ENCODE assay signal across 8 cellular contexts in the genomic region with DNA sequence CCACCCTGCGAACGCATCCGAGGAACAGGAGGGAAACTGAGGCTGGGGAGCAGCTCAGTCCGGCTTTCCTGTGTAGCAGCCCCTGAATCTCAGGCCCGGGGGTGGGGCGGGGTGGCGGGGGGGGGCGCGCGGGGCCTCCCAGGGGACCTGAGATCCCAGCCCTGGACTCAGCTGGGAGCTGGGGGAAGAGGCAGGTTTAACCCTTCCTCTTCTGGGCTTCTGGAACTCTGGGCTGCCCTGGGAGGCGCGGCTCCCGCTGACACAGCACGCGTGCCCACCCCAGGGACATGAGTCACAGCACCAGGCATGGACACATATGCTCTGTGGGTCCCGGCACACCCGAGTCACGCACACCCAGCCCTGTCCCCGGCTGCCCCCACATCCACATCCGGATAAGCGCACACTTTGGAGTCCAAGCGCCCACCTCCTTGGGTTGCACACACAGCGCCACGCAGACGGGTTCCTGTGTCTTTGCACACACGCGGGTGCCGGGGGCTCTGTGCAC. TPM values are rescaled to one million over a fixed set of nuclear protein-coding genes. Genes with fewer than 3 reads are reported as not detected.
DNase-seq lines count a peak whose midpoint lies in the region; ATAC-seq, FAIRE-seq and TF ChIP-seq lines count a peak whose summit lies in the region.

No MANE protein-coding gene starts in this region.

- peak; percentile 0; the same call in 2 of the 3 replicates for ATAC-seq in GM12878
- ATAC-seq in stimulated activated effector memory CD8-positive, alpha-beta T cell treated with anti-CD3 and anti-CD28 coated beads, Interleukin-12 subunit alpha, Interleukin-12 subunit beta, amount 100 ng/mL, for 72 hours = peak; percentile 48
- ATAC-seq in HG03039 (IDR thresholded peaks at IDR 0.05; ENCODE audit: unreplicated experiment) = no peak

- H3K27me3 ChIP-seq in OCI-LY3 (ENCODE audit: low read depth, low read length) = peaks cover 15% of the 10 kb centered on the region
- no peaks in the 10 kb centered on the region for H3K27me3 ChIP-seq in GM12878 (replicated peaks in 1 of 2; ENCODE audit: control insufficient read depth in 2 of 2, insufficient read depth in 2 of 2, low read length in 1 of 2)

- CTCF ChIA-PET in GM12878 (lab: Yijun Ruan, JAX) = interaction anchor here (1.1 to 7.2 kb wide), 5 partner anchors 12 to 98 kb away, joined by 4 to 363 read pairs (median 9); partner anchors contain the start of gene ATP5F1D

- in situ Hi-C loops in GM12878 (cut with MboI) = loop anchor here (10.0 kb wide), 1 partner anchor 819 kb away; no protein-coding TSS in a partner anchor

- H3K4me3 ChIP-seq in OCI-LY3 (ENCODE audit: low read length) (peak overlapping the region; percentile 78), GM12878 (peak overlapping the region; percentile 53; the same call in 1 of the 2 replicates), iPS-18c (ENCODE audit: insufficient read depth, low read depth, low read length) (peak overlapping the region; percentile 51)

- H3K4me1 Mint-ChIP-seq in stimulated activated effector memory CD8-positive, alpha-beta T cell treated with anti-CD3 and anti-CD28 coated beads, Interleukin-12 subunit alpha, Interleukin-12 subunit beta, amount 100 ng/mL, for 72 hours = peaks cover 71% of the 10 kb centered on the region

- BruUV-seq in GM12878 (replicated peaks; lab: Mats Ljungman, UMichigan) = no TSS peak

- SMC1A ChIA-PET in GM12878 (lab: Charles Lee; ENCODE audit: uncharacterized antibody, unreplicated experiment) = interaction anchor here (1.5 to 7.3 kb wide), 2 partner anchors 12 to 22 kb away, joined by 14 to 172 read pairs; partner anchors contain the start of gene ATP5F1D

- H3K4me2 ChIP-seq in OCI-LY3 (ENCODE audit: low read length) = peak overlapping the region; percentile 97
- peak overlapping the region; percentile 92 for H3K4me2 ChIP-seq in GM12878 (ENCODE audit: control insufficient read depth, insufficient read depth)

- peak overlapping the region; percentile 57; the same call in 1 of the 2 replicates for H3K9ac ChIP-seq in OCI-LY3 (ENCODE audit: low read length)
- no peak overlapping the region for H3K9ac ChIP-seq in GM12878 (ENCODE audit: control insufficient read depth, insufficient read depth, low read length)

- H3K36me3 ChIP-seq in OCI-LY3 (replicated peaks; ENCODE audit: low read depth, low read length) = peaks cover 10% of the 10 kb centered on the region
- H3K36me3 ChIP-seq in GM12878 (ENCODE audit: control insufficient read depth in 2 of 2, insufficient read depth in 2 of 2, low read length in 1 of 2) = peaks cover 0 to 2% of the 10 kb centered on the region in 2 experiments; a peak in 1 of 4 replicates

- H3K36me3 Mint-ChIP-seq in stimulated activated effector memory CD8-positive, alpha-beta T cell treated with anti-CD3 and anti-CD28 coated beads, Interleukin-12 subunit alpha, Interleukin-12 subunit beta, amount 100 ng/mL, for 72 hours = peaks cover 60% of the 10 kb centered on the region

- peak overlapping the region; percentile 61 for H3K27ac Mint-ChIP-seq in stimulated activated effector memory CD8-positive, alpha-beta T cell treated with anti-CD3 and anti-CD28 coated beads, Interleukin-12 subunit alpha, Interleukin-12 subunit beta, amount 100 ng/mL, for 72 hours

- no peak for TF ChIP-seq RAD21 in GM12878 (IDR thresholded peaks at IDR 0.05; ENCODE audit: insufficient read depth, low read depth, low read length)

- WGBS in GM12878 (ENCODE audit: insufficient coverage, insufficient replicate concordance, low lambda C conversion rate, missing lambda C conversion rate) = 5% methylated on average over 20 of the region's 28 CpGs

- RAD21 ChIA-PET in GM12878 (lab: Charles Lee; ENCODE audit: unreplicated experiment) = interaction anchor here (1.2 to 5.1 kb wide), 6 partner anchors 10 to 199 kb away, joined by 3 to 336 read pairs (median 12); partner anchors contain the start of genes ARHGAP45, ATP5F1D and FAM174C

- H4K20me1 ChIP-seq in OCI-LY3 (ENCODE audit: insufficient read depth, low read length) (peaks cover 11% of the 10 kb centered on the region), GM12878 (ENCODE audit: control insufficient read depth, insufficient read depth) (no peaks in the 10 kb centered on the region; the same call in 1 of the 2 replicates)

- intact Hi-C loops in GM12878 (cut with micrococcal nuclease; ENCODE audit: unreplicated experiment) = loop anchor here (1.0 kb wide), 2 partner anchors 16 to 21 kb away; no protein-coding TSS in a partner anchor

- H2AFZ ChIP-seq in OCI-LY3 (ENCODE audit: low read depth, low read length) = no peak overlapping the region
- no peak overlapping the region; the same call in 1 of the 2 replicates for H2AFZ ChIP-seq in GM12878 (ENCODE audit: control insufficient read depth, low read depth, low read length)

- H3K27ac ChIP-seq in OCI-LY3 (ENCODE audit: low read length) = no peak overlapping the region
- peak overlapping the region; percentile 38 for H3K27ac ChIP-seq in GM12878 (ENCODE audit: control insufficient read depth, insufficient read depth)

- no peak; the same call in 1 of the 2 replicates for TF ChIP-seq POLR2A in GM12878 (IDR thresholded peaks at IDR 0.05; ENCODE audit: low read depth, low read length)

- TF ChIP-seq EP300 in GM12878 (IDR thresholded peaks at IDR 0.05; ENCODE audit: borderline replicate concordance in 1 of 2, control insufficient read depth in 1 of 2, low read depth in 2 of 2, low read length in 2 of 2) = no peak

- H3K79me2 ChIP-seq in OCI-LY3 (ENCODE audit: low read length) (peaks cover 15% of the 10 kb centered on the region), GM12878 (ENCODE audit: control insufficient read depth, insufficient read depth, low read length) (peaks cover 32% of the 10 kb centered on the region)

- DNase-seq in GM04503 (ENCODE audit: low read depth) = peak; percentile 64
- no peak for DNase-seq in GM12878 (ENCODE audit: low read depth, low spot score)
- peak in 1 of 2 donors; percentile 46 for DNase-seq in stimulated activated effector memory CD8-positive, alpha-beta T cell treated with anti-CD3 and anti-CD28 coated beads, Interleukin-12 subunit alpha, Interleukin-12 subunit beta, amount 100 ng/mL, for 72 hours (ENCODE audit: low spot score in 2 of 2)
- no peak for DNase-seq in GM19239 (ENCODE audit: insufficient read length, low spot score)
- DNase-seq in NCI-H2196 (lab: John Stamatoyannopoulos, UW; ENCODE audit: unreplicated experiment) = no peak

- H3K4me3 Mint-ChIP-seq in stimulated activated effector memory CD8-positive, alpha-beta T cell treated with anti-CD3 and anti-CD28 coated beads, Interleukin-12 subunit alpha, Interleukin-12 subunit beta, amount 100 ng/mL, for 72 hours = peak overlapping the region; percentile 89

- no peaks in the 10 kb centered on the region for H3K9me3 Mint-ChIP-seq in stimulated activated effector memory CD8-positive, alpha-beta T cell treated with anti-CD3 and anti-CD28 coated beads, Interleukin-12 subunit alpha, Interleukin-12 subunit beta, amount 100 ng/mL, for 72 hours

- no peak for FAIRE-seq in GM12878 (lab: Jason Lieb, UNC)
- no peak for FAIRE-seq in GM19239 (lab: Jason Lieb, UNC)

- peaks cover 50% of the 10 kb centered on the region for H3K4me1 ChIP-seq in OCI-LY3 (ENCODE audit: low read length)
- peaks cover 52% of the 10 kb centered on the region for H3K4me1 ChIP-seq in GM12878 (ENCODE audit: control insufficient read depth, insufficient read depth, low read length)

- POLR2A ChIA-PET in GM12878 (lab: Charles Lee) = interaction anchor here (1.0 to 8.7 kb wide), 3 partner anchors 13 to 22 kb away, joined by 3 to 184 read pairs (median 8); partner anchors contain the start of gene ATP5F1D

- H3K9me3 ChIP-seq in OCI-LY3 (ENCODE audit: insufficient read depth, low read length) (no peaks in the 10 kb centered on the region), GM12878 (replicated peaks; ENCODE audit: control insufficient read depth, insufficient read depth, low read length) (no peaks in the 10 kb centered on the region), iPS-18c (ENCODE audit: control insufficient read depth, insufficient read depth, low read length) (no peaks in the 10 kb centered on the region)

- no peak for TF ChIP-seq CTCF in OCI-LY3 (IDR thresholded peaks at IDR 0.05; ENCODE audit: low read depth, low read length)
- no peak for TF ChIP-seq CTCF in GM12878 (IDR thresholded peaks at IDR 0.05 in 2 of 3, conservative IDR thresholded peaks at IDR 0.05 in 1 of 3; ENCODE audit: control insufficient read depth in 2 of 3, extremely low read depth in 1 of 3, insufficient read depth in 1 of 3, low read depth in 3 of 3, low read length in 3 of 3)

RNA-seq across cellular contexts. Expression of gene CIRBP, which starts 3.5 kb away (rescaled TPM):
- 275 and 320 TPM in 2 replicates for total RNA-seq in GM12878 (2013; cell fraction: nucleolus; rRNA removed)
- total RNA-seq in GM12878 (2014; rRNA removed) (216 and 225 TPM in 2 replicates), GM12878 (2014; rRNA removed; fragmentation: Illumina TruSeq; extraction: Trizol) (228 and 243 TPM in 2 replicates), GM12878 (2021) (264 and 284 TPM in 2 replicates)
- polyA plus RNA-seq in GM12878 (2011; ENCODE audit: low read depth) = 115 TPM
- polyA plus RNA-seq in GM12878 (2011; rRNA removed) (153 and 253 TPM in 2 replicates), GM12878 (2014; fragmentation: Illumina TruSeq; extraction: Trizol) (152 and 313 TPM in 2 replicates), GM12878 (2014; fragmentation: Nextera tagmentation; extraction: Ambion mirVana) (10 to 100 TPM; 27.6 to 52.4 TPM), GM12878 (2014; rRNA removed) (335 and 370 TPM in 2 replicates), GM12878 (2016; fragmentation: Nextera tagmentation; extraction: Ambion mirVana) (100 to 1,000 TPM; 162 to 166 TPM)
- polyA plus RNA-seq in GM12878 (2011; cell fraction: cytosol; rRNA removed) = 253 and 279 TPM in 2 replicates
- 892 and 1,145 TPM in 2 replicates for polyA plus RNA-seq in GM12878 (2011; cell fraction: nucleus; rRNA removed)
- 254 and 374 TPM in 2 replicates for polyA plus RNA-seq in GM12878 (2012)
- 50.8 and 65.0 TPM in 2 replicates for polyA minus RNA-seq in GM12878 (2011; rRNA and poly(A)+ RNA removed)
- 44.4 and 56.1 TPM in 2 replicates for polyA minus RNA-seq in GM12878 (2011; cell fraction: cytosol; rRNA and poly(A)+ RNA removed)
- polyA minus RNA-seq in GM12878 (2011; cell fraction: nucleus; rRNA and poly(A)+ RNA removed) = 81.2 and 108 TPM in 2 replicates

RNA-seq across cellular contexts. Expression of gene FAM174C, which starts 9.7 kb away (rescaled TPM):
- 15.3 and 16.8 TPM in 2 replicates for total RNA-seq in GM12878 (2013; cell fraction: nucleolus; rRNA removed)
- total RNA-seq in GM12878 (2014; rRNA removed) (52.8 and 57.6 TPM in 2 replicates), GM12878 (2014; rRNA removed; fragmentation: Illumina TruSeq; extraction: Trizol) (15.4 and 18.8 TPM in 2 replicates), GM12878 (2021) (71.8 and 73.0 TPM in 2 replicates)
- polyA plus RNA-seq in GM12878 (2011; ENCODE audit: low read depth) = 13.7 TPM
- polyA plus RNA-seq in GM12878 (2011; rRNA removed) (14.8 and 29.6 TPM in 2 replicates), GM12878 (2014; fragmentation: Illumina TruSeq; extraction: Trizol) (1.1 and 8.1 TPM in 2 replicates), GM12878 (2014; fragmentation: Nextera tagmentation; extraction: Ambion mirVana) (1 to 10 TPM in 1 of 2 experiments, under 1 TPM in 1; 0.89 to 6.9 TPM), GM12878 (2014; rRNA removed) (94.6 and 104 TPM in 2 replicates), GM12878 (2016; fragmentation: Nextera tagmentation; extraction: Ambion mirVana) (10 to 100 TPM; 72.0 to 79.9 TPM)
- polyA plus RNA-seq in GM12878 (2011; cell fraction: cytosol; rRNA removed) = 85.8 and 125 TPM in 2 replicates
- 64.1 and 89.0 TPM in 2 replicates for polyA plus RNA-seq in GM12878 (2011; cell fraction: nucleus; rRNA removed)
- polyA plus RNA-seq in GM12878 (2012) = 61.2 and 63.0 TPM in 2 replicates
- 10.3 and 34.2 TPM in 2 replicates for polyA minus RNA-seq in GM12878 (2011; rRNA and poly(A)+ RNA removed)
- polyA minus RNA-seq in GM12878 (2011; cell fraction: cytosol; rRNA and poly(A)+ RNA removed) = 20.5 and 25.9 TPM in 2 replicates
- 11.1 and 20.1 TPM in 2 replicates for polyA minus RNA-seq in GM12878 (2011; cell fraction: nucleus; rRNA and poly(A)+ RNA removed)

RNA-seq across cellular contexts. Expression of gene MIDN, which starts 17.3 kb away (rescaled TPM):
- 69.3 and 73.1 TPM in 2 replicates for total RNA-seq in GM12878 (2013; cell fraction: nucleolus; rRNA removed)
- 6.1 and 8.4 TPM in 2 replicates for total RNA-seq in GM12878 (2014; rRNA removed)
- 6.5 and 7.0 TPM in 2 replicates for total RNA-seq in GM12878 (2014; rRNA removed; fragmentation: Illumina TruSeq; extraction: Trizol)
- total RNA-seq in GM12878 (2021) = 51.5 and 52.3 TPM in 2 replicates
- 6.0 TPM for polyA plus RNA-seq in GM12878 (2011; ENCODE audit: low read depth)
- 7.6 and 12.2 TPM in 2 replicates for polyA plus RNA-seq in GM12878 (2011; rRNA removed)
- polyA plus RNA-seq in GM12878 (2011; cell fraction: cytosol; rRNA removed) = 24.2 and 29.5 TPM in 2 replicates
- 102 and 129 TPM in 2 replicates for polyA plus RNA-seq in GM12878 (2011; cell fraction: nucleus; rRNA removed)
- polyA plus RNA-seq in GM12878 (2012) = 26.6 and 35.6 TPM in 2 replicates
- polyA plus RNA-seq in GM12878 (2014; fragmentation: Illumina TruSeq; extraction: Trizol) = 4.2 and 7.9 TPM in 2 replicates
- under 1 TPM; 0.38 to 0.63 TPM for polyA plus RNA-seq in GM12878 (2014; fragmentation: Nextera tagmentation; extraction: Ambion mirVana)
- 30.9 and 33.7 TPM in 2 replicates for polyA plus RNA-seq in GM12878 (2014; rRNA removed)
- 1 to 10 TPM; 2.3 TPM for polyA plus RNA-seq in GM12878 (2016; fragmentation: Nextera tagmentation; extraction: Ambion mirVana)
- 2.3 and 11.8 TPM in 2 replicates for polyA minus RNA-seq in GM12878 (2011; rRNA and poly(A)+ RNA removed)
- polyA minus RNA-seq in GM12878 (2011; cell fraction: cytosol; rRNA and poly(A)+ RNA removed) = 21.7 and 23.8 TPM in 2 replicates
- polyA minus RNA-seq in GM12878 (2011; cell fraction: nucleus; rRNA and poly(A)+ RNA removed) = 29.9 and 46.6 TPM in 2 replicates

RNA-seq across cellular contexts. Expression of gene EFNA2, which starts 20.0 kb away (rescaled TPM):
- not detected in 2 replicates for total RNA-seq in GM12878 (2013; cell fraction: nucleolus; rRNA removed)
- total RNA-seq in GM12878 (2014; rRNA removed) (not detected in 2 replicates), GM12878 (2014; rRNA removed; fragmentation: Illumina TruSeq; extraction: Trizol) (not detected in 2 replicates), GM12878 (2021) (not detected in 2 replicates)
- not detected for polyA plus RNA-seq in GM12878 (2011; ENCODE audit: low read depth)
- polyA plus RNA-seq in GM12878 (2011; rRNA removed) (not detected in 2 replicates), GM12878 (2014; fragmentation: Illumina TruSeq; extraction: Trizol) (not detected in 2 replicates), GM12878 (2014; fragmentation: Nextera tagmentation; extraction: Ambion mirVana) (not detected), GM12878 (2014; rRNA removed) (not detected in 2 replicates), GM12878 (2016; fragmentation: Nextera tagmentation; extraction: Ambion mirVana) (not detected)
- not detected in 2 replicates for polyA plus RNA-seq in GM12878 (2011; cell fraction: cytosol; rRNA removed)
- polyA plus RNA-seq in GM12878 (2011; cell fraction: nucleus; rRNA removed) = not detected in 2 replicates
- polyA plus RNA-seq in GM12878 (2012) = not detected in 2 replicates
- not detected in 2 replicates for polyA minus RNA-seq in GM12878 (2011; rRNA and poly(A)+ RNA removed)
- not detected in 2 replicates for polyA minus RNA-seq in GM12878 (2011; cell fraction: cytosol; rRNA and poly(A)+ RNA removed)
- polyA minus RNA-seq in GM12878 (2011; cell fraction: nucleus; rRNA and poly(A)+ RNA removed) = not detected in 2 replicates

RNA-seq across cellular contexts. Expression of gene ATP5F1D, which starts 24.1 kb away (rescaled TPM):
- 14.2 and 16.6 TPM in 2 replicates for total RNA-seq in GM12878 (2013; cell fraction: nucleolus; rRNA removed)
- total RNA-seq in GM12878 (2014; rRNA removed) (45.8 and 52.5 TPM in 2 replicates), GM12878 (2014; rRNA removed; fragmentation: Illumina TruSeq; extraction: Trizol) (18.9 and 23.6 TPM in 2 replicates), GM12878 (2021) (304 and 305 TPM in 2 replicates)
- 34.8 TPM for polyA plus RNA-seq in GM12878 (2011; ENCODE audit: low read depth)
- polyA plus RNA-seq in GM12878 (2011; rRNA removed) (18.5 and 46.6 TPM in 2 replicates), GM12878 (2014; fragmentation: Illumina TruSeq; extraction: Trizol) (1.4 and 12.8 TPM in 2 replicates), GM12878 (2014; fragmentation: Nextera tagmentation; extraction: Ambion mirVana) (10 to 100 TPM in 1 of 2 experiments, 1 to 10 TPM in 1; 7.2 to 45.0 TPM), GM12878 (2014; rRNA removed) (179 and 216 TPM in 2 replicates), GM12878 (2016; fragmentation: Nextera tagmentation; extraction: Ambion mirVana) (100 to 1,000 TPM; 355 to 357 TPM)
- polyA plus RNA-seq in GM12878 (2011; cell fraction: cytosol; rRNA removed) = 109 and 189 TPM in 2 replicates
- 95.0 and 142 TPM in 2 replicates for polyA plus RNA-seq in GM12878 (2011; cell fraction: nucleus; rRNA removed)
- polyA plus RNA-seq in GM12878 (2012) = 163 and 185 TPM in 2 replicates
- polyA minus RNA-seq in GM12878 (2011; rRNA and poly(A)+ RNA removed) = 38.4 and 79.7 TPM in 2 replicates
- 73.8 and 96.8 TPM in 2 replicates for polyA minus RNA-seq in GM12878 (2011; cell fraction: cytosol; rRNA and poly(A)+ RNA removed)
- 21.4 and 39.0 TPM in 2 replicates for polyA minus RNA-seq in GM12878 (2011; cell fraction: nucleus; rRNA and poly(A)+ RNA removed)
